19 cellular contexts compared by ENCODE assay signal in the genomic region with DNA sequence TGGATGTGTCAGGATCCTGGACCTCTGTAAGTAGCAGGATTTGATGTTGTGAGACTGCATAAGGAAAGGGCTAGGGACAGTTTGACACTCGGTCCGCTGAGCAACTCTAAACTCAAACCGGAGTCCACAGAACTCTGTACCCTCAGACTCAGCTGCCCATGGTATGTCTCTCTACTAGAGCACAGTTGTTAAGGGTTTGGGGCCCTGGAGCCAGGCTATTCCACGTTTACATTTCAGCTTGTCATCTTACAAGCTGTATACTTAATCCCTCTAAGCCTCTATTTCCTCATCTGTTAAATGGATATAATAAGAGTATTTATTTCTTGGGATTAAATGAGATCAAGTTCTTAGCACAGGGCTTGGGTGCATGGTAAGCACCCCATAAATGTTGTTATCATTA. TPM values are rescaled to one million over a fixed set of nuclear protein-coding genes. Genes with fewer than 3 reads are reported as not detected.
A peak's percentile ranks its signal among the peaks of the same experiment; 100 is the strongest.
DNase-seq lines count a peak whose midpoint lies in the region; ATAC-seq and TF ChIP-seq lines count a peak whose summit lies in the region.
"Had no signal": no experiment of that assay in that cellular context is flagged by ENCODE, and none has a peak within 500 bp of the region (broad histone marks: within the 10 kb centered on the region; RNA-seq: fewer than 3 reads in every experiment).

No MANE protein-coding gene starts in this region.

- 90% methylated on average over 3 of the region's 4 CpGs for WGBS in mesenchymal stem cell
- WGBS in smooth muscle cell (ENCODE audit: low lambda C conversion rate): 30% methylated on average over 4 of the region's 4 CpGs
- 70 to 87% methylated on average over 4 of the region's 4 CpGs for WGBS in upper lobe of left lung, 2 donors
- WGBS in endodermal cell (ENCODE audit: insufficient coverage in 1 of 2, insufficient read length in 1 of 2), 2 experiments: 86 to 88% methylated on average over 3 to 4 of the region's 4 CpGs

- H3K79me2 ChIP-seq in smooth muscle cell (ENCODE audit: low read depth): no peaks in the 10 kb centered on the region

- H3K9me3 ChIP-seq in mesenchymal stem cell (ENCODE audit: control insufficient read depth, low read length) (no peaks in the 10 kb centered on the region), smooth muscle cell (replicated peaks; ENCODE audit: low read depth) (no peaks in the 10 kb centered on the region), upper lobe of left lung (no peaks in the 10 kb centered on the region), endodermal cell (ENCODE audit: control insufficient read depth, low read length) (no peaks in the 10 kb centered on the region)
- H3K9me3 ChIP-seq: A549, BE2C had no signal

- H3K14ac ChIP-seq in mesenchymal stem cell (ENCODE audit: low read length in 2 of 2): no peak overlapping the region

- peaks cover 6% of the 10 kb centered on the region for H3K4me1 Mint-ChIP-seq in activated T-helper 17 cell treated with anti-CD3 and anti-CD28 coated beads, Interleukin-2, amount 50 U/mL, for 72 hours
- H3K4me1 Mint-ChIP-seq in endodermal cell: peaks cover 37% of the 10 kb centered on the region

- H2BK5ac ChIP-seq in mesenchymal stem cell (ENCODE audit: low read depth, low read length, poor library complexity, severe bottlenecking): no peak overlapping the region

- H3K36me3 ChIP-seq in mesenchymal stem cell (ENCODE audit: control insufficient read depth in 1 of 2, insufficient read depth in 2 of 2, low read depth in 1 of 2, low read length in 2 of 2) (no peaks in the 10 kb centered on the region), smooth muscle cell (ENCODE audit: low read depth) (no peaks in the 10 kb centered on the region), upper lobe of left lung (no peaks in the 10 kb centered on the region), endodermal cell (ENCODE audit: control insufficient read depth, insufficient read depth, low read length) (no peaks in the 10 kb centered on the region)
- H3K36me3 ChIP-seq: BE2C had no signal

- H2BK15ac ChIP-seq in mesenchymal stem cell (ENCODE audit: low read depth, poor library complexity, severe bottlenecking): no peak overlapping the region

- no peak overlapping the region for H2BK120ac ChIP-seq in mesenchymal stem cell (ENCODE audit: low read depth, low read length)

- no peaks in the 10 kb centered on the region for H4K20me1 ChIP-seq in smooth muscle cell (ENCODE audit: low read depth)

- H3K27me3 Mint-ChIP-seq in activated T-helper 17 cell treated with anti-CD3 and anti-CD28 coated beads, Interleukin-2, amount 50 U/mL, for 72 hours: peaks cover 8% of the 10 kb centered on the region
- H3K27me3 Mint-ChIP-seq in endodermal cell (ENCODE audit: insufficient read depth): peaks cover 94% of the 10 kb centered on the region

- H3K9ac ChIP-seq in mesenchymal stem cell (ENCODE audit: low read length) (no peak overlapping the region), smooth muscle cell (ENCODE audit: low read depth) (no peak overlapping the region), endodermal cell (ENCODE audit: extremely low read depth, low read length, poor library complexity, severe bottlenecking) (no peak overlapping the region)
- H3K9ac ChIP-seq: GM23248 had no signal

- H3K27ac ChIP-seq in mesenchymal stem cell (ENCODE audit: low read length, poor library complexity, severe bottlenecking) (no peak overlapping the region), smooth muscle cell (ENCODE audit: low read depth) (peak overlapping the region; percentile 93), upper lobe of left lung (no peak overlapping the region), endodermal cell (ENCODE audit: low read depth, low read length) (no peak overlapping the region)
- H3K27ac ChIP-seq: C4-2B, GM23248, HL-60 had no signal

- no peak overlapping the region for H4K91ac ChIP-seq in mesenchymal stem cell (ENCODE audit: low read length)

- no peak overlapping the region for H2AFZ ChIP-seq in mesenchymal stem cell (ENCODE audit: low read depth, low read length)
- no peak overlapping the region for H2AFZ ChIP-seq in smooth muscle cell (ENCODE audit: low read depth)
- H2AFZ ChIP-seq: GM23248 had no signal

- H3K4me1 ChIP-seq in mesenchymal stem cell (ENCODE audit: control insufficient read depth, insufficient read depth, low read depth, low read length): peaks cover 3% of the 10 kb centered on the region
- H3K4me1 ChIP-seq in smooth muscle cell (ENCODE audit: low read depth): peaks cover 16% of the 10 kb centered on the region
- H3K4me1 ChIP-seq in upper lobe of left lung: no peaks in the 10 kb centered on the region
- H3K4me1 ChIP-seq in endodermal cell (ENCODE audit: control insufficient read depth, insufficient read depth, low read length): peaks cover 30% of the 10 kb centered on the region
- H3K4me1 ChIP-seq: BE2C had no signal

- no peak overlapping the region for H3K23ac ChIP-seq in mesenchymal stem cell (ENCODE audit: low read length in 2 of 2)

- H2AK5ac ChIP-seq in mesenchymal stem cell (ENCODE audit: low read length, severe bottlenecking): no peak overlapping the region

- no peak overlapping the region for H3K4me3 Mint-ChIP-seq in activated T-helper 17 cell treated with anti-CD3 and anti-CD28 coated beads, Interleukin-2, amount 50 U/mL, for 72 hours
- H3K4me3 Mint-ChIP-seq in endodermal cell: no peak overlapping the region
- H3K4me3 Mint-ChIP-seq: CD4-positive, alpha-beta memory T cell had no signal

- no peaks in the 10 kb centered on the region for H3K27me3 ChIP-seq in mesenchymal stem cell (ENCODE audit: control insufficient read depth in 1 of 2, insufficient read depth in 1 of 2, low read length in 2 of 2)
- H3K27me3 ChIP-seq in smooth muscle cell (ENCODE audit: low read depth): no peaks in the 10 kb centered on the region
- H3K27me3 ChIP-seq in upper lobe of left lung: no peaks in the 10 kb centered on the region
- H3K27me3 ChIP-seq in endodermal cell (ENCODE audit: control insufficient read depth, insufficient read depth, low read length, poor library complexity, severe bottlenecking): peaks cover 53% of the 10 kb centered on the region

- DNase-seq in NCI-H82 treated with DMSO at 0.1 percent for 48 hours (lab: John Stamatoyannopoulos, UW; ENCODE audit: unreplicated experiment) (peak; percentile 1), mesenchymal stem cell (no peak), smooth muscle cell (lab: John Stamatoyannopoulos, UW; ENCODE audit: unreplicated experiment) (no peak), upper lobe of left lung (no peak), endodermal cell (no peak), GM10266 (ENCODE audit: extremely low spot score) (no peak)
- DNase-seq: BE2C; CD4-positive, alpha-beta memory T cell; COR-L47; DMS153; EL; GM23248 had no signal

- no peak for TF ChIP-seq CTCF in smooth muscle cell (IDR thresholded peaks at IDR 0.05; ENCODE audit: borderline replicate concordance, insufficient read depth, poor library complexity, severe bottlenecking)
- TF ChIP-seq CTCF in upper lobe of left lung (IDR thresholded peaks at IDR 0.05): no peak
- no peak for TF ChIP-seq CTCF in endodermal cell (conservative IDR thresholded peaks at IDR 0.05)
- TF ChIP-seq CTCF in GM10266 (IDR thresholded peaks at IDR 0.05; ENCODE audit: control insufficient read depth, insufficient read depth, low read depth, missing control alignments): no peak

- no peak for ATAC-seq in activated T-helper 17 cell treated with anti-CD3 and anti-CD28 coated beads, Interleukin-2, amount 50 U/mL, for 72 hours (replicated peaks)
- ATAC-seq in GM18873 (IDR thresholded peaks at IDR 0.05; ENCODE audit: low FRiP score, unreplicated experiment) (no peak), upper lobe of left lung (ENCODE audit: low FRiP score in 2 of 2) (no peak)
- ATAC-seq: A549, HCT116 had no signal

- no peaks in the 10 kb centered on the region for H3K79me1 ChIP-seq in mesenchymal stem cell (replicated peaks; ENCODE audit: low read length, poor library complexity, severe bottlenecking)

- peak overlapping the region; percentile 14 for H3K27ac Mint-ChIP-seq in activated T-helper 17 cell treated with anti-CD3 and anti-CD28 coated beads, Interleukin-2, amount 50 U/mL, for 72 hours
- H3K27ac Mint-ChIP-seq in endodermal cell: no peak overlapping the region

- H3K36me3 Mint-ChIP-seq in activated T-helper 17 cell treated with anti-CD3 and anti-CD28 coated beads, Interleukin-2, amount 50 U/mL, for 72 hours (ENCODE audit: low read depth): no peaks in the 10 kb centered on the region
- no peaks in the 10 kb centered on the region for H3K36me3 Mint-ChIP-seq in endodermal cell (ENCODE audit: low read depth)
- H3K36me3 Mint-ChIP-seq: CD4-positive, alpha-beta memory T cell had no signal

- peak overlapping the region; percentile 49 to 90 for H2BK12ac ChIP-seq in mesenchymal stem cell (ENCODE audit: low read length in 2 of 2)

- H3F3A ChIP-seq in smooth muscle cell (ENCODE audit: low read depth): peaks cover 55% of the 10 kb centered on the region

- TF ChIP-seq EP300 in upper lobe of left lung (IDR thresholded peaks at IDR 0.05): no peak

- H3K9me3 Mint-ChIP-seq in activated T-helper 17 cell treated with anti-CD3 and anti-CD28 coated beads, Interleukin-2, amount 50 U/mL, for 72 hours: no peaks in the 10 kb centered on the region
- H3K9me3 Mint-ChIP-seq in endodermal cell: no peaks in the 10 kb centered on the region
- H3K9me3 Mint-ChIP-seq: CD4-positive, alpha-beta memory T cell had no signal

- no peak for TF ChIP-seq POLR2A in upper lobe of left lung (IDR thresholded peaks at IDR 0.05)

- H3K4ac ChIP-seq in mesenchymal stem cell (ENCODE audit: low read depth in 1 of 2, low read length in 2 of 2): peak overlapping the region in 1 of 2 experiments; percentile 19

- no peak overlapping the region for H4K8ac ChIP-seq in mesenchymal stem cell (ENCODE audit: low read length)

- H3K18ac ChIP-seq in mesenchymal stem cell (ENCODE audit: low read depth in 1 of 2, low read length in 2 of 2): peak overlapping the region; percentile 52 to 64

- no peak overlapping the region for H3K4me2 ChIP-seq in mesenchymal stem cell (ENCODE audit: low read length, poor library complexity, severe bottlenecking)
- peak overlapping the region; percentile 13 for H3K4me2 ChIP-seq in smooth muscle cell
- H3K4me2 ChIP-seq: A549 had no signal

- H3K4me3 ChIP-seq in mesenchymal stem cell (ENCODE audit: insufficient read depth in 1 of 2, low read depth in 1 of 2, low read length in 2 of 2) (no peak overlapping the region), smooth muscle cell (no peak overlapping the region), upper lobe of left lung (no peak overlapping the region), endodermal cell (ENCODE audit: low read length) (no peak overlapping the region)
- H3K4me3 ChIP-seq: A549, GM23248 had no signal

RNA-seq across cellular contexts. Expression of a gene that starts 27.9 kb away (rescaled TPM):
- total RNA-seq in activated T-helper 17 cell treated with anti-CD3 and anti-CD28 coated beads, Interleukin-2, amount 50 U/mL, for 72 hours: not detected
- polyA plus RNA-seq in mesenchymal stem cell (2013, experiment 1 of 2): not detected
- not detected for polyA plus RNA-seq in mesenchymal stem cell (2013, experiment 2 of 2)
- not detected in 2 replicates for total RNA-seq in smooth muscle cell
- not detected in 2 replicates for polyA plus RNA-seq in smooth muscle cell
- total RNA-seq in upper lobe of left lung: not detected
- total RNA-seq in endodermal cell: not detected
- 27.1 TPM for polyA plus RNA-seq in endodermal cell (2013, experiment 1 of 2)
- polyA plus RNA-seq in endodermal cell (2013, experiment 2 of 2): 28.3 TPM
- total RNA-seq: CD4-positive, alpha-beta memory T cell; GM23248 had no signal
- polyA plus RNA-seq: A549; AG04450; CD4-positive, alpha-beta memory T cell; GM23248 had no signal

RNA-seq across cellular contexts. Expression of a gene that starts 42.0 kb away (rescaled TPM):
- total RNA-seq in activated T-helper 17 cell treated with anti-CD3 and anti-CD28 coated beads, Interleukin-2, amount 50 U/mL, for 72 hours: 10 to 100 TPM in 1 of 2 donors, 1 to 10 TPM in 1; 2.0 to 15.3 TPM
- polyA plus RNA-seq in mesenchymal stem cell (2013, experiment 1 of 2): 51.3 TPM
- 53.0 TPM for polyA plus RNA-seq in mesenchymal stem cell (2013, experiment 2 of 2)
- total RNA-seq in smooth muscle cell: 16.9 and 40.4 TPM in 2 replicates
- 26.5 and 35.6 TPM in 2 replicates for polyA plus RNA-seq in smooth muscle cell
- 10 to 100 TPM in 2 of 6 donors, 1 to 10 TPM in 4; 1.4 to 16.1 (median 7.4) TPM for total RNA-seq in upper lobe of left lung
- under 1 TPM in 1 of 2 donors, not detected in 1; 0.22 TPM for total RNA-seq in endodermal cell
- polyA plus RNA-seq in endodermal cell (2013, experiment 1 of 2): 121 TPM
- 124 TPM for polyA plus RNA-seq in endodermal cell (2013, experiment 2 of 2)
